Comparison of ENCODE assay signal across 10 cellular contexts in genomic region chr19:20422616-20423205, GRCh38.
A peak's percentile ranks its signal among the peaks of the same experiment; 100 is the strongest.
DNase-seq lines count a peak whose midpoint lies in the region; ATAC-seq and TF ChIP-seq lines count a peak whose summit lies in the region.
"Had no signal": no experiment of that assay in that cellular context is flagged by ENCODE, and none has a peak within 500 bp of the region (broad histone marks: within the 10 kb centered on the region; RNA-seq: fewer than 3 reads in every experiment).

No MANE protein-coding gene starts in this region.

- peaks cover 15% of the 10 kb centered on the region for H3K4me1 Mint-ChIP-seq in endodermal cell
- H3K4me1 Mint-ChIP-seq in naive thymus-derived CD4-positive, alpha-beta T cell = peaks cover 4 to 29% (median 16%) of the 10 kb centered on the region in 7 donors
- no peaks in the 10 kb centered on the region for H3K4me1 Mint-ChIP-seq in stimulated activated naive CD8-positive, alpha-beta T cell treated with anti-CD3 and anti-CD28 coated beads, Interleukin-15, amount 100 ng/mL, for 72 hours

- POLR2A ChIA-PET in naive thymus-derived CD4-positive, alpha-beta T cell (lab: Charles Lee) = interaction anchor here (0.7 to 2.2 kb wide), 4 partner anchors 143 to 1086 kb away, joined by 3 to 8 read pairs (median 4); partner anchors contain the start of genes ZNF430, ZNF714 and ZNF737

- no peak for ATAC-seq in left cardiac atrium
- ATAC-seq in naive thymus-derived CD4-positive, alpha-beta T cell = no peak
- no peak for ATAC-seq in HG03095 (IDR thresholded peaks at IDR 0.05; ENCODE audit: unreplicated experiment)
- ATAC-seq in stimulated activated naive CD8-positive, alpha-beta T cell treated with anti-CD3 and anti-CD28 coated beads, Interleukin-15, amount 100 ng/mL, for 72 hours = no peak
- no peak for ATAC-seq in HG02840 (IDR thresholded peaks at IDR 0.05; ENCODE audit: low FRiP score, unreplicated experiment)

- H3K9ac ChIP-seq in endodermal cell (ENCODE audit: extremely low read depth, low read length, poor library complexity, severe bottlenecking) = peak overlapping the region; percentile 89

- DNase-seq in cardiac muscle cell (ENCODE audit: low read depth in 1 of 2, low spot score in 1 of 2) = peak in 1 of 2 donors; percentile 43
- no peak for DNase-seq in left cardiac atrium
- peak; percentile 47 for DNase-seq in endodermal cell
- no peak for DNase-seq in naive thymus-derived CD4-positive, alpha-beta T cell
- no peak for DNase-seq in uterus
- DNase-seq in stimulated activated naive CD8-positive, alpha-beta T cell treated with anti-CD3 and anti-CD28 coated beads, Interleukin-15, amount 100 ng/mL, for 72 hours = no peak
- DNase-seq: Karpas-422, SW 1271 had no signal

- H3K9me3 Mint-ChIP-seq in endodermal cell = no peaks in the 10 kb centered on the region
- peaks cover 0 to 47% (median 10%) of the 10 kb centered on the region in 11 donors for H3K9me3 Mint-ChIP-seq in naive thymus-derived CD4-positive, alpha-beta T cell
- no peaks in the 10 kb centered on the region for H3K9me3 Mint-ChIP-seq in stimulated activated naive CD8-positive, alpha-beta T cell treated with anti-CD3 and anti-CD28 coated beads, Interleukin-15, amount 100 ng/mL, for 72 hours

- peak overlapping the region; percentile 95 for H3K4me3 Mint-ChIP-seq in endodermal cell
- peak overlapping the region in 9 of 10 donors; percentile 58 to 98 (median 93) for H3K4me3 Mint-ChIP-seq in naive thymus-derived CD4-positive, alpha-beta T cell
- no peak overlapping the region for H3K4me3 Mint-ChIP-seq in stimulated activated naive CD8-positive, alpha-beta T cell treated with anti-CD3 and anti-CD28 coated beads, Interleukin-15, amount 100 ng/mL, for 72 hours

- H3K36me3 Mint-ChIP-seq in endodermal cell (ENCODE audit: low read depth) = peaks cover 42% of the 10 kb centered on the region
- peaks cover 5 to 38% (median 18%) of the 10 kb centered on the region in 5 donors for H3K36me3 Mint-ChIP-seq in naive thymus-derived CD4-positive, alpha-beta T cell

- H3K9me3 ChIP-seq in cardiac muscle cell (ENCODE audit: low read depth) (no peaks in the 10 kb centered on the region), endodermal cell (ENCODE audit: control insufficient read depth, low read length) (peaks cover 12% of the 10 kb centered on the region), uterus (no peaks in the 10 kb centered on the region)
- no peaks in the 10 kb centered on the region for H3K9me3 ChIP-seq in naive thymus-derived CD4-positive, alpha-beta T cell (ENCODE audit: control insufficient read depth in 2 of 3, low read length in 3 of 3)

- intact Hi-C loops in left cardiac atrium (cut with DNase I) = no loop called here
- intact Hi-C loops in naive thymus-derived CD4-positive, alpha-beta T cell (cut with micrococcal nuclease) = loop anchor here (1.0 to 10.0 kb wide), 4 partner anchors 348 to 662 kb away; partner anchors contain the start of genes ZNF66 (in 2 of the 2), ZNF714 (in 1 of the 2) and ZNF90 (in 1 of the 2)
- intact Hi-C loops in uterus (cut with DNase I; ENCODE audit: low total_unique reads) = no loop called here

- H3K27ac ChIP-seq in cardiac muscle cell (peak overlapping the region; percentile 98), endodermal cell (ENCODE audit: low read depth, low read length) (no peak overlapping the region), uterus (peak overlapping the region; percentile 87 to 95)
- H3K27ac ChIP-seq in naive thymus-derived CD4-positive, alpha-beta T cell (ENCODE audit: low read depth, low read length) = no peak overlapping the region

- H3K4me3 ChIP-seq in cardiac muscle cell (peak overlapping the region; percentile 97), endodermal cell (ENCODE audit: low read length) (peak overlapping the region; percentile 88), uterus (peak overlapping the region; percentile 58 to 72)
- H3K4me3 ChIP-seq in naive thymus-derived CD4-positive, alpha-beta T cell (ENCODE audit: low read length) = peak overlapping the region; percentile 91

- TF ChIP-seq CTCF in cardiac muscle cell (IDR thresholded peaks at IDR 0.05; ENCODE audit: low read depth, low read length) (no peak), endodermal cell (conservative IDR thresholded peaks at IDR 0.05) (no peak), uterus (IDR thresholded peaks at IDR 0.05) (no peak)

- H3K27ac Mint-ChIP-seq in endodermal cell = peak overlapping the region; percentile 60
- H3K27ac Mint-ChIP-seq in naive thymus-derived CD4-positive, alpha-beta T cell = peak overlapping the region in 5 of 9 donors; percentile 33 to 90 (median 72)
- H3K27ac Mint-ChIP-seq in stimulated activated naive CD8-positive, alpha-beta T cell treated with anti-CD3 and anti-CD28 coated beads, Interleukin-15, amount 100 ng/mL, for 72 hours = no peak overlapping the region

- H3K36me3 ChIP-seq in cardiac muscle cell (no peaks in the 10 kb centered on the region), endodermal cell (ENCODE audit: control insufficient read depth, insufficient read depth, low read length) (peaks cover 31% of the 10 kb centered on the region), uterus (no peaks in the 10 kb centered on the region)
- no peaks in the 10 kb centered on the region for H3K36me3 ChIP-seq in naive thymus-derived CD4-positive, alpha-beta T cell (ENCODE audit: control insufficient read depth in 2 of 3, insufficient read depth in 3 of 3, low read length in 3 of 3)

- no peaks in the 10 kb centered on the region for H3K27me3 Mint-ChIP-seq in endodermal cell (ENCODE audit: insufficient read depth)
- H3K27me3 Mint-ChIP-seq in naive thymus-derived CD4-positive, alpha-beta T cell = no peaks in the 10 kb centered on the region
- H3K27me3 Mint-ChIP-seq in stimulated activated naive CD8-positive, alpha-beta T cell treated with anti-CD3 and anti-CD28 coated beads, Interleukin-15, amount 100 ng/mL, for 72 hours = no peaks in the 10 kb centered on the region

- CTCF ChIA-PET in naive thymus-derived CD4-positive, alpha-beta T cell (lab: Charles Lee) = no interaction called here

- WGBS in endodermal cell (ENCODE audit: insufficient coverage in 1 of 2, insufficient read length in 1 of 2), 2 experiments = 49 to 74% methylated on average over 5 to 12 of the region's 15 CpGs

- no peak for TF ChIP-seq POLR2A in uterus (IDR thresholded peaks at IDR 0.05)

- H3K4me1 ChIP-seq in cardiac muscle cell (ENCODE audit: low read depth) (peaks cover 7% of the 10 kb centered on the region), endodermal cell (ENCODE audit: control insufficient read depth, insufficient read depth, low read length) (no peaks in the 10 kb centered on the region), uterus (no peaks in the 10 kb centered on the region)
- peaks cover 0 to 3% of the 10 kb centered on the region in 2 donors for H3K4me1 ChIP-seq in naive thymus-derived CD4-positive, alpha-beta T cell (ENCODE audit: control insufficient read depth in 2 of 2, insufficient read depth in 2 of 2, low read length in 2 of 2)

- H3K27me3 ChIP-seq in cardiac muscle cell (no peaks in the 10 kb centered on the region), endodermal cell (ENCODE audit: control insufficient read depth, insufficient read depth, low read length, poor library complexity, severe bottlenecking) (no peaks in the 10 kb centered on the region), uterus (no peaks in the 10 kb centered on the region)
- H3K27me3 ChIP-seq in naive thymus-derived CD4-positive, alpha-beta T cell (ENCODE audit: control insufficient read depth in 2 of 2, insufficient read depth in 2 of 2, low read length in 2 of 2) = no peaks in the 10 kb centered on the region

Comparison
In these comparisons a context has a peak if more than half of its experiments do, and no peak if none do; other contexts are left out.
1. H3K27ac ChIP-seq: peak in cardiac muscle cell (single experiment) and uterus (2 of 2); none in endodermal cell (single experiment) and naive thymus-derived CD4-positive, alpha-beta T cell (single experiment).
2. H3K27ac Mint-ChIP-seq: peak in endodermal cell (single experiment) and naive thymus-derived CD4-positive, alpha-beta T cell (5 of 9); none in stimulated activated naive CD8-positive, alpha-beta T cell treated with anti-CD3 and anti-CD28 coated beads, Interleukin-15, amount 100 ng/mL, for 72 hours (0 of 2).
3. H3K4me3 Mint-ChIP-seq: peak in endodermal cell (single experiment) and naive thymus-derived CD4-positive, alpha-beta T cell (9 of 10); none in stimulated activated naive CD8-positive, alpha-beta T cell treated with anti-CD3 and anti-CD28 coated beads, Interleukin-15, amount 100 ng/mL, for 72 hours (0 of 2).
4. intact Hi-C loops: an anchor here in naive thymus-derived CD4-positive, alpha-beta T cell (1.0 to 10.0 kb wide); none called in left cardiac atrium and uterus.
5. Peak in every context shown above with its lines, with median percentiles within 50 percentile points of each other: H3K4me3 ChIP-seq.